ENCODE assay signal across 8 cellular contexts in genomic region chr19:52094526-52094925, GRCh38. TPM values are rescaled to one million over a fixed set of nuclear protein-coding genes. Genes with fewer than 3 reads are reported as not detected.
DNase-seq lines count a peak whose midpoint lies in the region; ATAC-seq and TF ChIP-seq lines count a peak whose summit lies in the region.

No MANE protein-coding gene starts in this region.

- peak; percentile 21 for DNase-seq in DND-41
- DNase-seq in Peyer's patch: no peak
- DNase-seq in esophagus squamous epithelium (lab: John Stamatoyannopoulos, UW): no peak
- no peak for DNase-seq in osteocyte (ENCODE audit: extremely low spot score, unreplicated experiment)

- ATAC-seq in DND-41 (ENCODE audit: insufficient read depth, low read depth): peak; percentile 45; the same call in 2 of the 3 replicates
- ATAC-seq in GM18505 (IDR thresholded peaks at IDR 0.05; ENCODE audit: unreplicated experiment): no peak
- no peak for ATAC-seq in GM18519 (IDR thresholded peaks at IDR 0.05; ENCODE audit: low FRiP score, unreplicated experiment)
- ATAC-seq in activated CD4-positive, CD25-positive, alpha-beta regulatory T cell treated with anti-CD3 and anti-CD28 coated beads, Interleukin-2, amount 50 U/mL, for 24 hours: no peak
- no peak for ATAC-seq in HG02678 (IDR thresholded peaks at IDR 0.05; ENCODE audit: unreplicated experiment)

- no peak overlapping the region for H2AFZ ChIP-seq in DND-41 (ENCODE audit: low read depth, low read length)

- H3K9me3 ChIP-seq in DND-41 (ENCODE audit: insufficient read depth, low read length, severe bottlenecking) (peaks cover 43% of the 10 kb centered on the region), Peyer's patch (peaks cover 0 to 36% (median 0%) of the 10 kb centered on the region in 4 donors), esophagus squamous epithelium (peaks cover 0 to 66% (median 17%) of the 10 kb centered on the region in 3 donors)

- H3K27ac ChIP-seq in DND-41 (ENCODE audit: low read length) (peak overlapping the region; percentile 84; the same call in 1 of the 2 replicates), Peyer's patch (peak overlapping the region in 1 of 4 donors; percentile 70), esophagus squamous epithelium (peak overlapping the region in 3 of 4 donors; percentile 83 to 90 (median 90))

- no peak for TF ChIP-seq CTCF in DND-41 (IDR thresholded peaks at IDR 0.05; ENCODE audit: borderline replicate concordance, extremely low read depth, low read length, poor library complexity, severe bottlenecking)
- no peak for TF ChIP-seq CTCF in Peyer's patch (IDR thresholded peaks at IDR 0.05)
- no peak for TF ChIP-seq CTCF in esophagus squamous epithelium (IDR thresholded peaks at IDR 0.05)
- TF ChIP-seq CTCF in osteocyte (IDR thresholded peaks at IDR 0.05): no peak

- peak overlapping the region; percentile 62 for H3K4me2 ChIP-seq in DND-41 (ENCODE audit: insufficient read depth, low read length)

- H3K36me3 Mint-ChIP-seq in osteocyte (ENCODE audit: unreplicated experiment): peaks cover 45% of the 10 kb centered on the region

- H3K27me3 ChIP-seq in DND-41 (ENCODE audit: insufficient read depth, low read length, poor library complexity) (no peaks in the 10 kb centered on the region), Peyer's patch (no peaks in the 10 kb centered on the region), esophagus squamous epithelium (no peaks in the 10 kb centered on the region)

- H3K4me1 Mint-ChIP-seq in osteocyte (ENCODE audit: unreplicated experiment): peaks cover 21% of the 10 kb centered on the region

- no peaks in the 10 kb centered on the region for H4K20me1 ChIP-seq in DND-41 (ENCODE audit: insufficient read depth, low read length)

- no peak for TF ChIP-seq POLR2A in Peyer's patch (IDR thresholded peaks at IDR 0.05)
- TF ChIP-seq POLR2A in esophagus squamous epithelium (IDR thresholded peaks at IDR 0.05): no peak
- TF ChIP-seq POLR2A in GM18505 (IDR thresholded peaks at IDR 0.05; ENCODE audit: borderline replicate concordance, extremely low read depth, insufficient read depth, insufficient read length): no peak

- H3K36me3 ChIP-seq in DND-41 (ENCODE audit: insufficient read depth, low read length) (peaks cover 34% of the 10 kb centered on the region), Peyer's patch (peaks cover 0 to 36% (median 3%) of the 10 kb centered on the region in 3 donors), esophagus squamous epithelium (peaks cover 0 to 40% (median 0%) of the 10 kb centered on the region in 3 donors)

- intact Hi-C loops in esophagus squamous epithelium (cut with DNase I): no loop called here

- peaks cover 50% of the 10 kb centered on the region for H3K79me2 ChIP-seq in DND-41 (ENCODE audit: insufficient read depth, low read length)

- H3K9ac ChIP-seq in DND-41 (ENCODE audit: low read depth, low read length): peak overlapping the region; percentile 67

- 10 to 12% methylated on average over 6 of the region's 6 CpGs for WGBS in esophagus squamous epithelium, 2 donors

- peaks cover 34% of the 10 kb centered on the region for H3K9me3 Mint-ChIP-seq in osteocyte (ENCODE audit: unreplicated experiment)

- H3K4me3 Mint-ChIP-seq in osteocyte (ENCODE audit: unreplicated experiment): peak overlapping the region; percentile 93

- peak overlapping the region; percentile 65 to 71; a peak in 3 of 4 replicates for H3K4me3 ChIP-seq in DND-41 (ENCODE audit: low read depth in 1 of 2, low read length in 2 of 2)
- H3K4me3 ChIP-seq in Peyer's patch: peak overlapping the region; percentile 67 to 91 (median 76)
- peak overlapping the region; percentile 66 to 85 (median 74) for H3K4me3 ChIP-seq in esophagus squamous epithelium

- H3K4me1 ChIP-seq in DND-41 (ENCODE audit: insufficient read depth, low read length) (peaks cover 11% of the 10 kb centered on the region), Peyer's patch (peaks cover 0 to 9% (median 0%) of the 10 kb centered on the region in 4 donors), esophagus squamous epithelium (peaks cover 0 to 40% (median 18%) of the 10 kb centered on the region in 3 donors)

- H3K27me3 Mint-ChIP-seq in osteocyte (ENCODE audit: unreplicated experiment): no peaks in the 10 kb centered on the region

- peak overlapping the region; percentile 98 for H3K27ac Mint-ChIP-seq in osteocyte (ENCODE audit: unreplicated experiment)

RNA-seq across cellular contexts. Expression of gene ZNF841, which starts 1.0 kb away (rescaled TPM):
- total RNA-seq in Peyer's patch: 10 to 100 TPM; 18.4 to 56.9 (median 24.5) TPM
- 10 to 100 TPM in 3 of 4 donors, 1 to 10 TPM in 1; 9.0 to 19.5 (median 17.1) TPM for total RNA-seq in esophagus squamous epithelium
- total RNA-seq in osteocyte: 24.9 and 26.2 TPM in 2 replicates

RNA-seq across cellular contexts. Expression of gene ZNF616, which starts 45.2 kb away (rescaled TPM):
- total RNA-seq in Peyer's patch (1 to 10 TPM; 4.9 to 9.9 (median 5.3) TPM), esophagus squamous epithelium (1 to 10 TPM; 2.4 to 5.1 (median 3.7) TPM), osteocyte (15.0 and 16.5 TPM in 2 replicates)

RNA-seq across cellular contexts. Expression of gene ZNF432, which starts 45.9 kb away (rescaled TPM):
- total RNA-seq in Peyer's patch (10 to 100 TPM in 3 of 4 donors, 1 to 10 TPM in 1; 5.8 to 19.0 (median 12.0) TPM), esophagus squamous epithelium (10 to 100 TPM in 1 of 4 donors, 1 to 10 TPM in 3; 4.3 to 13.7 (median 7.6) TPM), osteocyte (11.5 and 12.5 TPM in 2 replicates)
